In the genomic region with DNA sequence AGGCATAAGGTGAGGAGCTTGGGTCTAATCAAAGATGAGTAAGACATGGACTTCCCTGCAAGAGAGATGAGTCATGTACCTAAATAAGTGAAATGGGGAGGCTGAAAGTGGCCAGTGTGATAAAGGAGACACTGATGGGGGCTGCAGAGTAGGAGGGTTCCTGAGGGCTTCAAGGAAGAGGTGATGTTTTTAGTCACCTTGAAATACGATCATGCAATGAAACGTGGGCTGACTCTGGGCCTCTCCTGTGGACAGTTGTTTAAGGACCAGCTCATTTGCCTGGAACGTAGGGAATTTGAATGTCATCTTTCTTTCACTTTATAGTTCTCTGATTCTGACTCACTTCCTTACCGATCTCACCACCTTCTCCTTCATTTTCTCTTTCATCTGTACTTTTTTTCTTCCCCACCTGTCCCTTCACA, we compare ENCODE assay signal across 10 cellular contexts. TPM values are rescaled to one million over a fixed set of nuclear protein-coding genes. Genes with fewer than 3 reads are reported as not detected.
DNase-seq lines count a peak whose midpoint lies in the region; ATAC-seq and TF ChIP-seq lines count a peak whose summit lies in the region.
"Had no signal": no experiment of that assay in that cellular context is flagged by ENCODE, and none has a peak within 500 bp of the region (broad histone marks: within the 10 kb centered on the region; RNA-seq: fewer than 3 reads in every experiment).

No MANE protein-coding gene starts in this region.

- H3K36me3 Mint-ChIP-seq in activated naive CD8-positive, alpha-beta T cell treated with anti-CD3 and anti-CD28 coated beads for 36 hours, result no peaks in the 10 kb centered on the region
- H3K36me3 Mint-ChIP-seq in CD4-positive, alpha-beta T cell (ENCODE audit: low read depth), result no peaks in the 10 kb centered on the region
- H3K36me3 Mint-ChIP-seq in chondrocyte (ENCODE audit: low read depth), result no peaks in the 10 kb centered on the region

- DNase-seq in EH (ENCODE audit: low read depth), result peak; percentile 29
- peak; percentile 22 for DNase-seq in GM19240 (ENCODE audit: insufficient read length, low spot score)
- DNase-seq in activated naive CD8-positive, alpha-beta T cell treated with anti-CD3 and anti-CD28 coated beads for 36 hours, result peak; percentile 31
- no peak for DNase-seq in Kasumi-1 (lab: John Stamatoyannopoulos, UW)
- DNase-seq in CD4-positive, alpha-beta T cell, result no peak
- no peak for DNase-seq in chondrocyte (ENCODE audit: low spot score)
- DNase-seq: Caco-2 had no signal

- peak overlapping the region; percentile 63 for H3K27ac Mint-ChIP-seq in activated naive CD8-positive, alpha-beta T cell treated with anti-CD3 and anti-CD28 coated beads for 36 hours
- no peak overlapping the region for H3K27ac Mint-ChIP-seq in CD4-positive, alpha-beta T cell
- no peak overlapping the region for H3K27ac Mint-ChIP-seq in chondrocyte (ENCODE audit: unreplicated experiment)

- intact Hi-C loops in CD4-positive, alpha-beta T cell (cut with DNase I, micrococcal nuclease), result no loop called here

- no peaks in the 10 kb centered on the region for H3K9me3 Mint-ChIP-seq in activated naive CD8-positive, alpha-beta T cell treated with anti-CD3 and anti-CD28 coated beads for 36 hours
- H3K9me3 Mint-ChIP-seq in CD4-positive, alpha-beta T cell, result no peaks in the 10 kb centered on the region
- no peaks in the 10 kb centered on the region for H3K9me3 Mint-ChIP-seq in chondrocyte (ENCODE audit: low read depth)

- CTCF ChIA-PET in CD4-positive, alpha-beta T cell (lab: Charles Lee), result no interaction called here

- POLR2A ChIA-PET in CD4-positive, alpha-beta T cell (lab: Charles Lee), result no interaction called here

- no peak overlapping the region for H3K27ac ChIP-seq in CD4-positive, alpha-beta T cell (ENCODE audit: low read depth, low read length)

- TF ChIP-seq CTCF in CD4-positive, alpha-beta T cell (IDR thresholded peaks at IDR 0.05), result no peak
- no peak for TF ChIP-seq CTCF in chondrocyte (IDR thresholded peaks at IDR 0.05)

- ATAC-seq in HG03432 (IDR thresholded peaks at IDR 0.05; ENCODE audit: unreplicated experiment) (peak; percentile 73), HG02763 (IDR thresholded peaks at IDR 0.05; ENCODE audit: unreplicated experiment) (no peak)
- no peak for ATAC-seq in CD4-positive, alpha-beta T cell (ENCODE audit: poor library complexity)
- ATAC-seq: SK-N-SH treated with all-trans-retinoic acid at 6 μM for 48 hours had no signal

- peaks cover 19% of the 10 kb centered on the region for H3K27me3 Mint-ChIP-seq in activated naive CD8-positive, alpha-beta T cell treated with anti-CD3 and anti-CD28 coated beads for 36 hours
- peaks cover 59% of the 10 kb centered on the region for H3K27me3 Mint-ChIP-seq in CD4-positive, alpha-beta T cell
- peaks cover 28% of the 10 kb centered on the region for H3K27me3 Mint-ChIP-seq in chondrocyte (ENCODE audit: low read depth)

- no peaks in the 10 kb centered on the region for H3K9me3 ChIP-seq in CD4-positive, alpha-beta T cell (ENCODE audit: control insufficient read depth, low read length)
- H3K9me3 ChIP-seq: Caco-2 had no signal

- peaks cover 9% of the 10 kb centered on the region for H3K4me1 Mint-ChIP-seq in activated naive CD8-positive, alpha-beta T cell treated with anti-CD3 and anti-CD28 coated beads for 36 hours
- no peaks in the 10 kb centered on the region for H3K4me1 Mint-ChIP-seq in CD4-positive, alpha-beta T cell (ENCODE audit: low read depth)
- no peaks in the 10 kb centered on the region for H3K4me1 Mint-ChIP-seq in chondrocyte (ENCODE audit: low read depth)

- peaks cover 6% of the 10 kb centered on the region for H3K27me3 ChIP-seq in CD4-positive, alpha-beta T cell (ENCODE audit: control insufficient read depth, insufficient read depth, low read length)

- no peak overlapping the region for H3K4me3 Mint-ChIP-seq in activated naive CD8-positive, alpha-beta T cell treated with anti-CD3 and anti-CD28 coated beads for 36 hours
- no peak overlapping the region for H3K4me3 Mint-ChIP-seq in CD4-positive, alpha-beta T cell
- H3K4me3 Mint-ChIP-seq in chondrocyte (ENCODE audit: unreplicated experiment), result no peak overlapping the region

RNA-seq across cellular contexts. Expression of a gene that starts 49.6 kb away (rescaled TPM):
- total RNA-seq in activated naive CD8-positive, alpha-beta T cell treated with anti-CD3 and anti-CD28 coated beads for 36 hours, result not detected
- total RNA-seq in CD4-positive, alpha-beta T cell, result not detected
- not detected in 3 replicates for total RNA-seq in chondrocyte
- total RNA-seq: Caco-2 had no signal

Comparison
In these comparisons a context has a peak if more than half of its experiments do, and no peak if none do; other contexts are left out.
1. DNase-seq: peak in EH (single experiment), GM19240 (single experiment) and activated naive CD8-positive, alpha-beta T cell treated with anti-CD3 and anti-CD28 coated beads for 36 hours (single experiment); none in Kasumi-1 (0 of 2), CD4-positive, alpha-beta T cell (0 of 10) and chondrocyte (single experiment).